In genomic region chr4:15400911-15401671, GRCh38 we compare ENCODE assay signal across 9 cellular contexts. TPM values are rescaled to one million over a fixed set of nuclear protein-coding genes. Genes with fewer than 3 reads are reported as not detected.
DNase-seq lines count a peak whose midpoint lies in the region; ATAC-seq, FAIRE-seq and TF ChIP-seq lines count a peak whose summit lies in the region.
"Had no signal": no experiment of that assay in that cellular context is flagged by ENCODE, and none has a peak within 500 bp of the region (broad histone marks: within the 10 kb centered on the region; RNA-seq: fewer than 3 reads in every experiment).

No MANE protein-coding gene starts in this region.

- TF ChIP-seq CTCF in GM12864 (IDR thresholded peaks at IDR 0.05; ENCODE audit: low read depth, low read length, missing control alignments) (no peak), omental fat pad (IDR thresholded peaks at IDR 0.05) (no peak)

- H3K4me1 ChIP-seq in esophagus (ENCODE audit: control insufficient read depth in 2 of 2, insufficient read depth in 2 of 2, low read length in 1 of 2): peaks cover 0 to 13% of the 10 kb centered on the region in 2 donors

- FAIRE-seq in frontal cortex (lab: Jason Lieb, UNC): no peak

- DNase-seq in GM12864 (ENCODE audit: low read depth) (peak; percentile 8), SKM-1 (lab: John Stamatoyannopoulos, UW; ENCODE audit: unreplicated experiment) (peak; percentile 87), omental fat pad (ENCODE audit: low spot score) (peak; percentile 28), frontal cortex (ENCODE audit: low spot score in 2 of 2) (no peak), T-helper 9 cell (no peak), NCI-H524 treated with DMSO at 0.1 percent for 48 hours (lab: John Stamatoyannopoulos, UW) (no peak)

- ATAC-seq in HG03066 (IDR thresholded peaks at IDR 0.05; ENCODE audit: low read depth, unreplicated experiment): peak; percentile 44
- ATAC-seq in omental fat pad (ENCODE audit: low FRiP score): peak; percentile 92

- 38 to 39% methylated on average over 9 of the region's 9 CpGs for WGBS in esophagus, 2 donors

- no peaks in the 10 kb centered on the region for H3K36me3 ChIP-seq in esophagus (ENCODE audit: control insufficient read depth in 2 of 2, insufficient read depth in 2 of 2, low read length in 1 of 2)

- H3K4me3 ChIP-seq in GM12864 (ENCODE audit: low read depth, low read length) (no peak overlapping the region), esophagus (ENCODE audit: low read depth in 1 of 2, low read length in 2 of 2) (no peak overlapping the region)

- no peaks in the 10 kb centered on the region for H3K27me3 ChIP-seq in esophagus (ENCODE audit: control insufficient read depth in 1 of 2, insufficient read depth in 2 of 2, low read length in 2 of 2)

- H3K9me3 ChIP-seq in esophagus (ENCODE audit: control insufficient read depth in 2 of 2, insufficient read depth in 1 of 2, low read depth in 1 of 2, low read length in 1 of 2): no peaks in the 10 kb centered on the region

- peak overlapping the region; percentile 58 to 84 for H3K27ac ChIP-seq in esophagus (ENCODE audit: low read depth in 2 of 2, low read length in 1 of 2)

RNA-seq across cellular contexts. Expression of gene C1QTNF7, which starts 26.7 kb away (rescaled TPM):
- polyA plus RNA-seq in esophagus: 1 to 10 TPM in 1 of 2 donors, under 1 TPM in 1; 0.85 to 1.4 TPM
- total RNA-seq in omental fat pad (1 to 10 TPM; 2.3 to 9.7 (median 5.5) TPM), frontal cortex (0.41 TPM)
- polyA plus RNA-seq: neural cell had no signal

Comparison
In these comparisons a context has a peak if more than half of its experiments do, and no peak if none do; other contexts are left out.
1. DNase-seq: peak in GM12864 (single experiment), SKM-1 (single experiment) and omental fat pad (single experiment); none in frontal cortex (0 of 2), T-helper 9 cell (single experiment) and NCI-H524 treated with DMSO at 0.1 percent for 48 hours (single experiment).